ENCODE assay signal across 14 cellular contexts in genomic region chr20:22462975-22463914, GRCh38.
DNase-seq lines count a peak whose midpoint lies in the region; ATAC-seq and TF ChIP-seq lines count a peak whose summit lies in the region.
"Had no signal": no experiment of that assay in that cellular context is flagged by ENCODE, and none has a peak within 500 bp of the region (broad histone marks: within the 10 kb centered on the region; RNA-seq: fewer than 3 reads in every experiment).

No MANE protein-coding gene starts in this region.

- CTCF ChIA-PET in Panc1 (lab: Charles Lee), result no interaction called here

- in situ Hi-C loops in Panc1 (cut with HindIII; ENCODE audit: low pct_unique_long_range_greater_than_20kb, low sequenced_read_pairs), result no loop called here

- 50% methylated on average over 11 of the region's 11 CpGs for WGBS in liver

- H3K27ac ChIP-seq in Panc1 (ENCODE audit: low read length), result 0 out of 2 replicates have a peak overlapping the region, but pooled peaks have one; percentile 29
- H3K27ac ChIP-seq in liver (ENCODE audit: low read depth in 1 of 2, low read length in 2 of 2), result peak overlapping the region; percentile 73 to 77
- H3K27ac ChIP-seq: prostate gland had no signal

- BruUV-seq in Panc1 (replicated peaks; lab: Mats Ljungman, UMichigan), result no TSS peak

- no peak overlapping the region for H3K9ac ChIP-seq in liver (ENCODE audit: low read depth in 1 of 2, low read length in 2 of 2)

- no peak for TF ChIP-seq CTCF in Panc1 (IDR thresholded peaks at IDR 0.05)
- no peak for TF ChIP-seq CTCF in liver (IDR thresholded peaks at IDR 0.05; ENCODE audit: low read depth, low read length, missing input control)

- H3K27me3 ChIP-seq in Panc1 (ENCODE audit: control insufficient read depth, insufficient read depth, low read length) (no peaks in the 10 kb centered on the region), liver (ENCODE audit: control insufficient read depth in 4 of 4, insufficient read depth in 4 of 4, low read length in 3 of 4) (no peaks in the 10 kb centered on the region)

- H3K36me3 ChIP-seq in Panc1 (ENCODE audit: control insufficient read depth, insufficient read depth, low read length), result no peaks in the 10 kb centered on the region
- no peaks in the 10 kb centered on the region for H3K36me3 ChIP-seq in liver (ENCODE audit: control insufficient read depth in 4 of 4, insufficient read depth in 3 of 4, low read depth in 1 of 4, low read length in 3 of 4)
- H3K36me3 ChIP-seq: prostate gland had no signal

- POLR2A ChIA-PET in Panc1 (lab: Charles Lee), result no interaction called here

- H3K4me3 ChIP-seq in Panc1 (ENCODE audit: low read depth in 2 of 2, low read length in 2 of 2) (no peak overlapping the region), liver (ENCODE audit: low read depth in 1 of 3, low read length in 3 of 3) (no peak overlapping the region)
- H3K4me3 ChIP-seq: prostate gland had no signal

- no peaks in the 10 kb centered on the region for H3K9me3 ChIP-seq in Panc1 (ENCODE audit: control insufficient read depth, insufficient read depth, low read depth, low read length)
- no peaks in the 10 kb centered on the region for H3K9me3 ChIP-seq in liver (ENCODE audit: control insufficient read depth in 4 of 4, low read length in 3 of 4)
- H3K9me3 ChIP-seq: prostate gland had no signal

- ATAC-seq in Panc1 (no peak), GM21529 (IDR thresholded peaks at IDR 0.05; ENCODE audit: unreplicated experiment) (no peak), HG02610 (IDR thresholded peaks at IDR 0.05; ENCODE audit: unreplicated experiment) (no peak), HG02759 (IDR thresholded peaks at IDR 0.05; ENCODE audit: unreplicated experiment) (no peak)

- H3K4me1 ChIP-seq in Panc1 (ENCODE audit: control insufficient read depth, insufficient read depth, low read length) (peaks cover 11% of the 10 kb centered on the region; the same call in 1 of the 2 replicates), liver (ENCODE audit: control insufficient read depth in 4 of 4, insufficient read depth in 4 of 4, low read length in 3 of 4) (peaks cover 27 to 63% (median 58%) of the 10 kb centered on the region in 4 donors)
- H3K4me1 ChIP-seq: prostate gland had no signal

- TF ChIP-seq RAD21 in liver (IDR thresholded peaks at IDR 0.05), result peak; percentile 21 to 35

- intact Hi-C loops in Panc1 (cut with micrococcal nuclease; ENCODE audit: unreplicated experiment), result no loop called here

- DNase-seq in ELF-1 (ENCODE audit: low read depth, low spot score) (peak; percentile 52), NCI-H187 (lab: John Stamatoyannopoulos, UW) (peak; percentile 62 to 72), Panc1 (ENCODE audit: low read depth, low spot score) (no peak), hepatic stellate cell (ENCODE audit: low spot score) (no peak)
- DNase-seq: activated CD4-positive, alpha-beta T cell treated with anti-CD3 and anti-CD28 coated beads for 4 hours; GF-D8; hippocampal formation; stimulated activated CD4-positive, alpha-beta T cell treated with anti-CD3 and anti-CD28 coated beads, Interleukin-4, amount 100 ng/mL, for 24 hours; SW 1271 had no signal

TF ChIP-seq in liver, 16 proteins besides CTCF, POLR2A, EP300 and RAD21:
- TF ChIP-seq HNF4A (conservative IDR thresholded peaks at IDR 0.05), result peak; percentile 45 to 56
- TF ChIP-seq JUND (IDR thresholded peaks at IDR 0.05), result peak; percentile 95 to 96
- peak; percentile 15 for TF ChIP-seq FOXA2 (IDR thresholded peaks at IDR 0.05)
- TF ChIP-seq EGR1 (IDR thresholded peaks at IDR 0.05; ENCODE audit: low read depth in 2 of 2), result no peak
- TF ChIP-seq GABPA (IDR thresholded peaks at IDR 0.05 in 1 of 2, conservative IDR thresholded peaks at IDR 0.05 in 1 of 2), result no peak
- no peak for TF ChIP-seq NR2F2 (IDR thresholded peaks at IDR 0.05)
- TF ChIP-seq ATF3 (IDR thresholded peaks at IDR 0.05), result peak; percentile 88
- peak; percentile 45 for TF ChIP-seq YY1 (IDR thresholded peaks at IDR 0.05)
- TF ChIP-seq RXRA (IDR thresholded peaks at IDR 0.05), result peak in 1 of 2 donors; percentile 67
- peak; percentile 49 for TF ChIP-seq MAX (IDR thresholded peaks at IDR 0.05)

Comparison
In these comparisons a context has a peak if more than half of its experiments do, and no peak if none do; other contexts are left out.
1. DNase-seq: peak in ELF-1 (single experiment) and NCI-H187 (2 of 2); none in Panc1 (single experiment) and hepatic stellate cell (single experiment).